9 cellular contexts compared by ENCODE assay signal in genomic region chr4:94208918-94209317, GRCh38. TPM values are rescaled to one million over a fixed set of nuclear protein-coding genes. Genes with fewer than 3 reads are reported as not detected.
A peak's percentile ranks its signal among the peaks of the same experiment; 100 is the strongest.
DNase-seq lines count a peak whose midpoint lies in the region; ATAC-seq and TF ChIP-seq lines count a peak whose summit lies in the region.
"Had no signal": no experiment of that assay in that cellular context is flagged by ENCODE, and none has a peak within 500 bp of the region (broad histone marks: within the 10 kb centered on the region; RNA-seq: fewer than 3 reads in every experiment).

No MANE protein-coding gene starts in this region.

- no peaks in the 10 kb centered on the region for H3K9me3 ChIP-seq in CD4-positive, alpha-beta memory T cell (ENCODE audit: control insufficient read depth in 1 of 2, low read length in 2 of 2)
- H3K9me3 ChIP-seq in Karpas-422 (ENCODE audit: low read length) (no peaks in the 10 kb centered on the region), mammary epithelial cell (replicated peaks; ENCODE audit: insufficient read depth, low read length) (no peaks in the 10 kb centered on the region)

- peak overlapping the region in 6 of 7 donors; percentile 71 to 100 (median 98) for H3K27ac Mint-ChIP-seq in CD4-positive, alpha-beta memory T cell
- peak overlapping the region in 8 of 10 donors; percentile 46 to 100 (median 100) for H3K27ac Mint-ChIP-seq in naive thymus-derived CD8-positive, alpha-beta T cell

- intact Hi-C loops in CD4-positive, alpha-beta memory T cell (cut with micrococcal nuclease): no loop called here
- intact Hi-C loops in mammary epithelial cell (cut with micrococcal nuclease): no loop called here

- 89% methylated on average over 1 of the region's 1 CpG for WGBS in mammary epithelial cell (ENCODE audit: low coverage, missing lambda C conversion rate)

- H3K36me3 ChIP-seq in CD4-positive, alpha-beta memory T cell (ENCODE audit: insufficient read depth, low read length): peaks cover 7% of the 10 kb centered on the region
- H3K36me3 ChIP-seq in Karpas-422 (ENCODE audit: insufficient read depth, low read length) (peaks cover 39% of the 10 kb centered on the region), mammary epithelial cell (ENCODE audit: insufficient read depth, low read length) (peaks cover 2% of the 10 kb centered on the region)

- no peaks in the 10 kb centered on the region for H3K9me2 ChIP-seq in Karpas-422 (replicated peaks; ENCODE audit: insufficient read depth, low read length)

- H3K4me1 Mint-ChIP-seq in CD4-positive, alpha-beta memory T cell: peaks cover 31 to 64% (median 50%) of the 10 kb centered on the region in 4 donors
- H3K4me1 Mint-ChIP-seq in naive thymus-derived CD8-positive, alpha-beta T cell: peaks cover 23 to 55% (median 52%) of the 10 kb centered on the region in 4 donors

- H3K79me2 ChIP-seq in Karpas-422 (ENCODE audit: low read length) (peaks cover 52% of the 10 kb centered on the region), mammary epithelial cell (ENCODE audit: insufficient read depth, low read length) (peaks cover 51% of the 10 kb centered on the region)

- no TSS peak for BruUV-seq in mammary epithelial cell (replicated peaks; lab: Mats Ljungman, UMichigan)

- POLR2A ChIA-PET in CD4-positive, alpha-beta memory T cell (lab: Charles Lee; ENCODE audit: partially characterized antibody): interaction anchor here (1.2 kb wide), 1 partner anchor 13 kb away, joined by 3 read pairs; no protein-coding TSS in a partner anchor
- POLR2A ChIA-PET in naive thymus-derived CD8-positive, alpha-beta T cell (lab: Charles Lee): no interaction called here
- POLR2A ChIA-PET in GM10248 (lab: Yijun Ruan, JAX): no interaction called here

- H3K27me3 ChIP-seq in CD4-positive, alpha-beta memory T cell (ENCODE audit: insufficient read depth, low read length): no peaks in the 10 kb centered on the region
- H3K27me3 ChIP-seq in Karpas-422 (ENCODE audit: low read length): no peaks in the 10 kb centered on the region
- no peaks in the 10 kb centered on the region for H3K27me3 ChIP-seq in mammary epithelial cell (ENCODE audit: insufficient read depth, low read length)

- no peaks in the 10 kb centered on the region for H3K27me3 Mint-ChIP-seq in CD4-positive, alpha-beta memory T cell
- H3K27me3 Mint-ChIP-seq in naive thymus-derived CD8-positive, alpha-beta T cell: peaks cover 0 to 3% (median 0%) of the 10 kb centered on the region in 5 donors

- H2AFZ ChIP-seq in Karpas-422 (ENCODE audit: low read length) (no peak overlapping the region), mammary epithelial cell (ENCODE audit: low read depth, low read length) (no peak overlapping the region)

- TF ChIP-seq CTCF in mammary epithelial cell (conservative IDR thresholded peaks at IDR 0.05 in 1 of 2, IDR thresholded peaks at IDR 0.05 in 1 of 2; ENCODE audit: extremely low read depth in 1 of 2, insufficient read depth in 1 of 2, low read depth in 1 of 2, low read length in 2 of 2): no peak
- no peak for TF ChIP-seq CTCF in GM10248 (IDR thresholded peaks at IDR 0.05; ENCODE audit: control extremely low read depth, extremely low read depth, low read depth, missing control alignments)

- in situ Hi-C loops in mammary epithelial cell (cut with MboI; ENCODE audit: low sequenced_read_pairs in 2 of 2): no loop called here

- H3K9ac ChIP-seq in Karpas-422 (ENCODE audit: low read length) (peak overlapping the region; percentile 85), mammary epithelial cell (ENCODE audit: insufficient read depth, low read length) (no peak overlapping the region)

- dilution Hi-C loops in mammary epithelial cell (cut with HindIII; ENCODE audit: low sequenced_read_pairs): no loop called here

- H3K4me2 ChIP-seq in Karpas-422 (ENCODE audit: low read depth, low read length, poor library complexity, severe bottlenecking) (peak overlapping the region; percentile 77), mammary epithelial cell (ENCODE audit: insufficient read depth, low read depth, low read length) (peak overlapping the region; percentile 77)

- CTCF ChIA-PET in CD4-positive, alpha-beta memory T cell (lab: Charles Lee; ENCODE audit: partially characterized antibody): no interaction called here
- CTCF ChIA-PET in mammary epithelial cell (lab: Charles Lee; ENCODE audit: low non-redundant PET): no interaction called here
- CTCF ChIA-PET in GM10248 (lab: Yijun Ruan, JAX): interaction anchor here (1.3 kb wide), 1 partner anchor 16 kb away, joined by 3 read pairs; no protein-coding TSS in a partner anchor

- no peak for DNase-seq in CD4-positive, alpha-beta memory T cell
- DNase-seq in Karpas-422 (no peak), mammary epithelial cell (no peak), NCI-H187 (lab: John Stamatoyannopoulos, UW) (no peak), HT-29 (ENCODE audit: low spot score) (no peak), GM10248 (ENCODE audit: extremely low spot score) (no peak)
- no peak for DNase-seq in naive thymus-derived CD8-positive, alpha-beta T cell
- DNase-seq: RPMI8226 had no signal

- peak overlapping the region; percentile 96 to 100 (median 97) for H3K4me3 Mint-ChIP-seq in CD4-positive, alpha-beta memory T cell
- H3K4me3 Mint-ChIP-seq in naive thymus-derived CD8-positive, alpha-beta T cell: peak overlapping the region; percentile 96 to 100 (median 99)

- peaks cover 29% of the 10 kb centered on the region for H3K4me1 ChIP-seq in CD4-positive, alpha-beta memory T cell (ENCODE audit: insufficient read depth, low read length)
- H3K4me1 ChIP-seq in Karpas-422 (ENCODE audit: low read length): peaks cover 29% of the 10 kb centered on the region
- H3K4me1 ChIP-seq in mammary epithelial cell (ENCODE audit: insufficient read depth, low read length): peaks cover 11% of the 10 kb centered on the region

- H3K36me3 Mint-ChIP-seq in CD4-positive, alpha-beta memory T cell: peaks cover 35 to 48% of the 10 kb centered on the region in 2 donors
- peaks cover 12 to 43% (median 25%) of the 10 kb centered on the region in 3 donors for H3K36me3 Mint-ChIP-seq in naive thymus-derived CD8-positive, alpha-beta T cell

- H4K20me1 ChIP-seq in Karpas-422 (ENCODE audit: insufficient read depth, low read depth, low read length) (no peaks in the 10 kb centered on the region), mammary epithelial cell (ENCODE audit: insufficient read depth, low read length) (no peaks in the 10 kb centered on the region)

- H3K27ac ChIP-seq in CD4-positive, alpha-beta memory T cell (ENCODE audit: low read depth, low read length): no peak overlapping the region
- H3K27ac ChIP-seq in Karpas-422 (ENCODE audit: low read length): peak overlapping the region; percentile 65; the same call in 1 of the 2 replicates
- no peak overlapping the region for H3K27ac ChIP-seq in mammary epithelial cell (ENCODE audit: insufficient read depth, low read depth, low read length)

- no peak for ATAC-seq in naive thymus-derived CD8-positive, alpha-beta T cell
- ATAC-seq in HG02840 (IDR thresholded peaks at IDR 0.05; ENCODE audit: low FRiP score, unreplicated experiment): no peak

- peaks cover 0 to 7% (median 0%) of the 10 kb centered on the region in 8 donors for H3K9me3 Mint-ChIP-seq in CD4-positive, alpha-beta memory T cell
- no peaks in the 10 kb centered on the region for H3K9me3 Mint-ChIP-seq in naive thymus-derived CD8-positive, alpha-beta T cell

- no peak overlapping the region for H3K4me3 ChIP-seq in CD4-positive, alpha-beta memory T cell (ENCODE audit: low read length in 2 of 2)
- H3K4me3 ChIP-seq in Karpas-422 (ENCODE audit: low read length) (peak overlapping the region; percentile 80), mammary epithelial cell (replicated peaks in 1 of 3; ENCODE audit: insufficient read depth in 1 of 3, low read depth in 2 of 3, low read length in 3 of 3) (peak overlapping the region in 2 of 3 experiments; percentile 91 to 93)

RNA-seq across cellular contexts. Expression of gene SMARCAD1, which starts 1.3 kb away (rescaled TPM):
- total RNA-seq in CD4-positive, alpha-beta memory T cell: 10 to 100 TPM; 28.7 to 30.7 TPM
- polyA plus RNA-seq in CD4-positive, alpha-beta memory T cell: 10 to 100 TPM; 13.4 to 14.0 TPM
- total RNA-seq in Karpas-422 (2014; rRNA removed; shearing (Covaris generic); ENCODE audit: low replicate concordance): 44.6 and 76.7 TPM in 2 replicates
- 10 to 100 TPM; 29.7 to 37.2 TPM for total RNA-seq in mammary epithelial cell
- 10.4 TPM for polyA plus RNA-seq in mammary epithelial cell
- polyA minus RNA-seq in mammary epithelial cell: 8.9 TPM
- 10 to 100 TPM; 30.4 to 33.0 TPM for total RNA-seq in naive thymus-derived CD8-positive, alpha-beta T cell
- polyA plus RNA-seq in naive thymus-derived CD8-positive, alpha-beta T cell: 10 to 100 TPM in 2 of 3 donors, 1 to 10 TPM in 1; 9.8 to 11.4 (median 10.3) TPM
- total RNA-seq in HT-29 (2014; rRNA removed; shearing (Covaris generic)): 9.3 and 9.5 TPM in 2 replicates

Comparison
In these comparisons a context has a peak if more than half of its experiments do, and no peak if none do; other contexts are left out.
1. H3K4me3 ChIP-seq: peak in Karpas-422 (single experiment) and mammary epithelial cell (2 of 3); none in CD4-positive, alpha-beta memory T cell (0 of 2).